Comparison of ENCODE assay signal across 1 cellular context in the genomic region with DNA sequence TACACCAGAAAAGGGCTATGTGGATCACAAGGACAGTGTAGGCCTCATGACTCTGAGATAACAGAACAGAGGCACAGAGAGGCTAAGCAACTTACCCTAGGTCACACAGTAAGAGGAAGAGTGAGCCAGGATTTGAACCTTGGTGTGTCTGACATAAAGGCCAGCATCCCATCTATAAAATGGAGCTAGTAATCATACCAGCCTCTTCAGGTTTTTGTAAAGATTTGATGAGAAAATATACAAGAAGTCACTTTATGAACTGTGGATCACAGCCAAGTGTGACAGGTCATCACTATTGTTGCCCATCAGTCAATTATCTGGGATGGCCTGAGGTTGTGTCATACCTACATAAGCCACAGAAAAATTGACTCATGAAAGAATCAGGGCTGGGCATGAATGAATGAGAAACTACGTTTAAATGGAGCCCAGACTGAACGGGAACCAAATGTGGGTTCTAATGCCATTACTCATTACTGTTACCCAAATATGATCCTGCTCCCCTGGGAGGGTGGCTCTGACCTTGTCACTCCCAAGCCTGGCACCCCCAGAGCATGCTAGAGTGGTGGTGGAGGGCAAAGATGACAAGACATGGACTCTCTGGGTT.
TF ChIP-seq lines count a peak whose summit lies in the region.

No MANE protein-coding gene starts in this region.

TF ChIP-seq in GM23338, 12 proteins besides CTCF, POLR2A, EP300 and RAD21 (continued from another document):
- TF ChIP-seq, protein P1, sequence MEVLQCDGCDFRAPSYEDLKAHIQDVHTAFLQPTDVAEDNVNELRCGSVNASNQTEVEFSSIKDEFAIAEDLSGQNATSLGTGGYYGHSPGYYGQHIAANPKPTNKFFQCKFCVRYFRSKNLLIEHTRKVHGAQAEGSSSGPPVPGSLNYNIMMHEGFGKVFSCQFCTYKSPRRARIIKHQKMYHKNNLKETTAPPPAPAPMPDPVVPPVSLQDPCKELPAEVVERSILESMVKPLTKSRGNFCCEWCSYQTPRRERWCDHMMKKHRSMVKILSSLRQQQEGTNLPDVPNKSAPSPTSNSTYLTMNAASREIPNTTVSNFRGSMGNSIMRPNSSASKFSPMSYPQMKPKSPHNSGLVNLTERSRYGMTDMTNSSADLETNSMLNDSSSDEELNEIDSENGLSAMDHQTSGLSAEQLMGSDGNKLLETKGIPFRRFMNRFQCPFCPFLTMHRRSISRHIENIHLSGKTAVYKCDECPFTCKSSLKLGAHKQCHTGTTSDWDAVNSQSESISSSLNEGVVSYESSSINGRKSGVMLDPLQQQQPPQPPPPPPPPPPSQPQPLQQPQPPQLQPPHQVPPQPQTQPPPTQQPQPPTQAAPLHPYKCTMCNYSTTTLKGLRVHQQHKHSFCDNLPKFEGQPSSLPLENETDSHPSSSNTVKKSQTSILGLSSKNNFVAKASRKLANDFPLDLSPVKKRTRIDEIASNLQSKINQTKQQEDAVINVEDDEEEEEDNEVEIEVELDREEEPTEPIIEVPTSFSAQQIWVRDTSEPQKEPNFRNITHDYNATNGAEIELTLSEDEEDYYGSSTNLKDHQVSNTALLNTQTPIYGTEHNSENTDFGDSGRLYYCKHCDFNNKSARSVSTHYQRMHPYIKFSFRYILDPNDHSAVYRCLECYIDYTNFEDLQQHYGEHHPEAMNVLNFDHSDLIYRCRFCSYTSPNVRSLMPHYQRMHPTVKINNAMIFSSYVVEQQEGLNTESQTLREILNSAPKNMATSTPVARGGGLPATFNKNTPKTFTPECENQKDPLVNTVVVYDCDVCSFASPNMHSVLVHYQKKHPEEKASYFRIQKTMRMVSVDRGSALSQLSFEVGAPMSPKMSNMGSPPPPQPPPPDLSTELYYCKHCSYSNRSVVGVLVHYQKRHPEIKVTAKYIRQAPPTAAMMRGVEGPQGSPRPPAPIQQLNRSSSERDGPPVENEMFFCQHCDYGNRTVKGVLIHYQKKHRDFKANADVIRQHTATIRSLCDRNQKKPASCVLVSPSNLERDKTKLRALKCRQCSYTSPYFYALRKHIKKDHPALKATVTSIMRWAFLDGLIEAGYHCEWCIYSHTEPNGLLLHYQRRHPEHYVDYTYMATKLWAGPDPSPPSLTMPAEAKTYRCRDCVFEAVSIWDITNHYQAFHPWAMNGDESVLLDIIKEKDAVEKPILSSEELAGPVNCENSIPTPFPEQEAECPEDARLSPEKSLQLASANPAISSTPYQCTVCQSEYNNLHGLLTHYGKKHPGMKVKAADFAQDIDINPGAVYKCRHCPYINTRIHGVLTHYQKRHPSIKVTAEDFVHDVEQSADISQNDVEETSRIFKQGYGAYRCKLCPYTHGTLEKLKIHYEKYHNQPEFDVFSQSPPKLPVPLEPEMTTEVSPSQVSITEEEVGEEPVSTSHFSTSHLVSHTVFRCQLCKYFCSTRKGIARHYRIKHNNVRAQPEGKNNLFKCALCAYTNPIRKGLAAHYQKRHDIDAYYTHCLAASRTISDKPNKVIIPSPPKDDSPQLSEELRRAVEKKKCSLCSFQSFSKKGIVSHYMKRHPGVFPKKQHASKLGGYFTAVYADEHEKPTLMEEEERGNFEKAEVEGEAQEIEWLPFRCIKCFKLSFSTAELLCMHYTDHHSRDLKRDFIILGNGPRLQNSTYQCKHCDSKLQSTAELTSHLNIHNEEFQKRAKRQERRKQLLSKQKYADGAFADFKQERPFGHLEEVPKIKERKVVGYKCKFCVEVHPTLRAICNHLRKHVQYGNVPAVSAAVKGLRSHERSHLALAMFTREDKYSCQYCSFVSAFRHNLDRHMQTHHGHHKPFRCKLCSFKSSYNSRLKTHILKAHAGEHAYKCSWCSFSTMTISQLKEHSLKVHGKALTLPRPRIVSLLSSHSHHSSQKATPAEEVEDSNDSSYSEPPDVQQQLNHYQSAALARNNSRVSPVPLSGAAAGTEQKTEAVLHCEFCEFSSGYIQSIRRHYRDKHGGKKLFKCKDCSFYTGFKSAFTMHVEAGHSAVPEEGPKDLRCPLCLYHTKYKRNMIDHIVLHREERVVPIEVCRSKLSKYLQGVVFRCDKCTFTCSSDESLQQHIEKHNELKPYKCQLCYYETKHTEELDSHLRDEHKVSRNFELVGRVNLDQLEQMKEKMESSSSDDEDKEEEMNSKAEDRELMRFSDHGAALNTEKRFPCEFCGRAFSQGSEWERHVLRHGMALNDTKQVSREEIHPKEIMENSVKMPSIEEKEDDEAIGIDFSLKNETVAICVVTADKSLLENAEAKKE (CRISPR knock-in tag; IDR thresholded peaks at IDR 0.05): no peak
- TF ChIP-seq ZNF114 (CRISPR knock-in tag; IDR thresholded peaks at IDR 0.05) (no peak), CREB1 (CRISPR knock-in tag; IDR thresholded peaks at IDR 0.05; ENCODE audit: low read depth) (no peak), POLR2AphosphoS5 (IDR thresholded peaks at IDR 0.05; ENCODE audit: low read depth) (no peak), ZNF331 (CRISPR knock-in tag; IDR thresholded peaks at IDR 0.05; ENCODE audit: low read depth) (no peak), EZH2 (IDR thresholded peaks at IDR 0.05; ENCODE audit: low read depth, unreplicated experiment) (no peak)
- TF ChIP-seq, protein P2, sequence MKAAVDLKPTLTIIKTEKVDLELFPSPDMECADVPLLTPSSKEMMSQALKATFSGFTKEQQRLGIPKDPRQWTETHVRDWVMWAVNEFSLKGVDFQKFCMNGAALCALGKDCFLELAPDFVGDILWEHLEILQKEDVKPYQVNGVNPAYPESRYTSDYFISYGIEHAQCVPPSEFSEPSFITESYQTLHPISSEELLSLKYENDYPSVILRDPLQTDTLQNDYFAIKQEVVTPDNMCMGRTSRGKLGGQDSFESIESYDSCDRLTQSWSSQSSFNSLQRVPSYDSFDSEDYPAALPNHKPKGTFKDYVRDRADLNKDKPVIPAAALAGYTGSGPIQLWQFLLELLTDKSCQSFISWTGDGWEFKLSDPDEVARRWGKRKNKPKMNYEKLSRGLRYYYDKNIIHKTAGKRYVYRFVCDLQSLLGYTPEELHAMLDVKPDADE (IDR thresholded peaks at IDR 0.05): no peak
- TF ChIP-seq, protein P3, sequence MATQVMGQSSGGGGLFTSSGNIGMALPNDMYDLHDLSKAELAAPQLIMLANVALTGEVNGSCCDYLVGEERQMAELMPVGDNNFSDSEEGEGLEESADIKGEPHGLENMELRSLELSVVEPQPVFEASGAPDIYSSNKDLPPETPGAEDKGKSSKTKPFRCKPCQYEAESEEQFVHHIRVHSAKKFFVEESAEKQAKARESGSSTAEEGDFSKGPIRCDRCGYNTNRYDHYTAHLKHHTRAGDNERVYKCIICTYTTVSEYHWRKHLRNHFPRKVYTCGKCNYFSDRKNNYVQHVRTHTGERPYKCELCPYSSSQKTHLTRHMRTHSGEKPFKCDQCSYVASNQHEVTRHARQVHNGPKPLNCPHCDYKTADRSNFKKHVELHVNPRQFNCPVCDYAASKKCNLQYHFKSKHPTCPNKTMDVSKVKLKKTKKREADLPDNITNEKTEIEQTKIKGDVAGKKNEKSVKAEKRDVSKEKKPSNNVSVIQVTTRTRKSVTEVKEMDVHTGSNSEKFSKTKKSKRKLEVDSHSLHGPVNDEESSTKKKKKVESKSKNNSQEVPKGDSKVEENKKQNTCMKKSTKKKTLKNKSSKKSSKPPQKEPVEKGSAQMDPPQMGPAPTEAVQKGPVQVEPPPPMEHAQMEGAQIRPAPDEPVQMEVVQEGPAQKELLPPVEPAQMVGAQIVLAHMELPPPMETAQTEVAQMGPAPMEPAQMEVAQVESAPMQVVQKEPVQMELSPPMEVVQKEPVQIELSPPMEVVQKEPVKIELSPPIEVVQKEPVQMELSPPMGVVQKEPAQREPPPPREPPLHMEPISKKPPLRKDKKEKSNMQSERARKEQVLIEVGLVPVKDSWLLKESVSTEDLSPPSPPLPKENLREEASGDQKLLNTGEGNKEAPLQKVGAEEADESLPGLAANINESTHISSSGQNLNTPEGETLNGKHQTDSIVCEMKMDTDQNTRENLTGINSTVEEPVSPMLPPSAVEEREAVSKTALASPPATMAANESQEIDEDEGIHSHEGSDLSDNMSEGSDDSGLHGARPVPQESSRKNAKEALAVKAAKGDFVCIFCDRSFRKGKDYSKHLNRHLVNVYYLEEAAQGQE (IDR thresholded peaks at IDR 0.05; ENCODE audit: unreplicated experiment): no peak
